19 cellular contexts compared by ENCODE assay signal in genomic region chr2:109455731-109456691, GRCh38.
DNase-seq lines count a peak whose midpoint lies in the region; ATAC-seq and TF ChIP-seq lines count a peak whose summit lies in the region.
"Had no signal": no experiment of that assay in that cellular context is flagged by ENCODE, and none has a peak within 500 bp of the region (broad histone marks: within the 10 kb centered on the region; RNA-seq: fewer than 3 reads in every experiment).

No MANE protein-coding gene starts in this region.

- peak overlapping the region; percentile 91 for H3K27ac Mint-ChIP-seq in osteocyte (ENCODE audit: unreplicated experiment)
- H3K27ac Mint-ChIP-seq in activated CD4-positive, alpha-beta T cell treated with anti-CD3 and anti-CD28 coated beads, Interleukin-2, amount 10 ng/mL, durations not matched to agents 24 days and 14 days: no peak overlapping the region
- H3K27ac Mint-ChIP-seq: CD4-positive, CD25-positive, alpha-beta regulatory T cell; HFFc6 had no signal

- peak; percentile 43 for ATAC-seq in Right ventricle myocardium inferior
- no peak for ATAC-seq in right cardiac atrium
- ATAC-seq in heart right ventricle: peak in 7 of 8 donors; percentile 31 to 73 (median 66)
- no peak for ATAC-seq in upper lobe of right lung
- ATAC-seq in GM21576 (IDR thresholded peaks at IDR 0.05; ENCODE audit: unreplicated experiment): no peak

- DNase-seq in Right ventricle myocardium inferior (ENCODE audit: missing footprints) (no peak), right cardiac atrium (no peak), heart right ventricle (no peak), osteocyte (ENCODE audit: extremely low spot score, unreplicated experiment) (no peak), upper lobe of right lung (peak; percentile 49), COR-L47 (lab: John Stamatoyannopoulos, UW) (no peak)
- DNase-seq in activated CD4-positive, alpha-beta T cell treated with anti-CD3 and anti-CD28 coated beads, Interleukin-2, amount 10 ng/mL, durations not matched to agents 24 days and 14 days: no peak
- DNase-seq: Calu3; CD4-positive, CD25-positive, alpha-beta regulatory T cell; HFFc6; MG63; NCI-H1092 treated with DMSO at 0.1 percent for 48 hours; NCI-H187; NCI-H2171; NCI-H446 treated with DMSO at 0.1 percent for 48 hours; NCI-H748 treated with DMSO at 0.1 percent for 48 hours; SIG-M5 had no signal

- H3K4me3 ChIP-seq in right cardiac atrium (ENCODE audit: low read length) (no peak overlapping the region), heart right ventricle (no peak overlapping the region), upper lobe of right lung (no peak overlapping the region)
- H3K4me3 ChIP-seq: MG63 had no signal

- no peaks in the 10 kb centered on the region for H3K9me3 ChIP-seq in right cardiac atrium (ENCODE audit: control insufficient read depth, low read length)
- no peaks in the 10 kb centered on the region for H3K9me3 ChIP-seq in heart right ventricle
- no peaks in the 10 kb centered on the region for H3K9me3 ChIP-seq in upper lobe of right lung
- H3K9me3 ChIP-seq: MG63 had no signal

- H3K4me1 Mint-ChIP-seq in osteocyte (ENCODE audit: unreplicated experiment): peaks cover 73% of the 10 kb centered on the region
- peaks cover 8% of the 10 kb centered on the region for H3K4me1 Mint-ChIP-seq in activated CD4-positive, alpha-beta T cell treated with anti-CD3 and anti-CD28 coated beads, Interleukin-2, amount 10 ng/mL, durations not matched to agents 24 days and 14 days

- WGBS in right cardiac atrium: 63% methylated on average over 21 of the region's 21 CpGs
- 57 to 66% methylated on average over 21 of the region's 21 CpGs for whole genome bisulfite sequencing in heart right ventricle, 2 donors

- H3K4me1 ChIP-seq in right cardiac atrium (ENCODE audit: control insufficient read depth, insufficient read depth, low read length) (no peaks in the 10 kb centered on the region), heart right ventricle (peaks cover 0 to 17% (median 6%) of the 10 kb centered on the region in 9 donors), upper lobe of right lung (no peaks in the 10 kb centered on the region)

- TF ChIP-seq CTCF in heart right ventricle (IDR thresholded peaks at IDR 0.05) (peak in 3 of 9 donors; percentile 6 to 24 (median 12)), osteocyte (IDR thresholded peaks at IDR 0.05) (no peak), upper lobe of right lung (IDR thresholded peaks at IDR 0.05) (no peak)

- no peaks in the 10 kb centered on the region for H3K27me3 Mint-ChIP-seq in osteocyte (ENCODE audit: unreplicated experiment)
- peaks cover 6% of the 10 kb centered on the region for H3K27me3 Mint-ChIP-seq in activated CD4-positive, alpha-beta T cell treated with anti-CD3 and anti-CD28 coated beads, Interleukin-2, amount 10 ng/mL, durations not matched to agents 24 days and 14 days
- H3K27me3 Mint-ChIP-seq: CD4-positive, CD25-positive, alpha-beta regulatory T cell had no signal

- no peaks in the 10 kb centered on the region for H3K27me3 ChIP-seq in right cardiac atrium (ENCODE audit: control insufficient read depth, insufficient read depth)
- no peaks in the 10 kb centered on the region for H3K27me3 ChIP-seq in heart right ventricle
- H3K27me3 ChIP-seq in upper lobe of right lung: no peaks in the 10 kb centered on the region
- H3K27me3 ChIP-seq: MG63 had no signal

- H3K9me3 Mint-ChIP-seq in osteocyte (ENCODE audit: unreplicated experiment): no peaks in the 10 kb centered on the region
- H3K9me3 Mint-ChIP-seq in activated CD4-positive, alpha-beta T cell treated with anti-CD3 and anti-CD28 coated beads, Interleukin-2, amount 10 ng/mL, durations not matched to agents 24 days and 14 days: no peaks in the 10 kb centered on the region
- H3K9me3 Mint-ChIP-seq: CD4-positive, CD25-positive, alpha-beta regulatory T cell; HFFc6 had no signal

- H3K27ac ChIP-seq in right cardiac atrium (ENCODE audit: low read length) (no peak overlapping the region), heart right ventricle (peak overlapping the region in 5 of 10 donors; percentile 27 to 42 (median 39)), upper lobe of right lung (no peak overlapping the region)
- H3K27ac ChIP-seq: KMS-11 had no signal

- peaks cover 62% of the 10 kb centered on the region for H3K36me3 Mint-ChIP-seq in osteocyte (ENCODE audit: unreplicated experiment)
- H3K36me3 Mint-ChIP-seq in activated CD4-positive, alpha-beta T cell treated with anti-CD3 and anti-CD28 coated beads, Interleukin-2, amount 10 ng/mL, durations not matched to agents 24 days and 14 days (ENCODE audit: low read depth): no peaks in the 10 kb centered on the region

- intact Hi-C loops in Right ventricle myocardium inferior (cut with DNase I) (no loop called here), right cardiac atrium (cut with DNase I) (no loop called here), heart right ventricle (cut with DNase I) (no loop called here), upper lobe of right lung (cut with DNase I) (no loop called here)
- intact Hi-C loops in activated CD4-positive, alpha-beta T cell treated with anti-CD3 and anti-CD28 coated beads, Interleukin-2, amount 10 ng/mL, durations not matched to agents 24 days and 14 days (cut with micrococcal nuclease): no loop called here

- H3K36me3 ChIP-seq in heart right ventricle (peaks cover 0 to 4% (median 0%) of the 10 kb centered on the region in 9 donors), upper lobe of right lung (no peaks in the 10 kb centered on the region)
- H3K36me3 ChIP-seq: MG63 had no signal

- H3K4me3 Mint-ChIP-seq in osteocyte (ENCODE audit: unreplicated experiment): no peak overlapping the region
- H3K4me3 Mint-ChIP-seq in activated CD4-positive, alpha-beta T cell treated with anti-CD3 and anti-CD28 coated beads, Interleukin-2, amount 10 ng/mL, durations not matched to agents 24 days and 14 days: no peak overlapping the region
- H3K4me3 Mint-ChIP-seq: CD4-positive, CD25-positive, alpha-beta regulatory T cell; HFFc6 had no signal

Comparison
In these comparisons a context has a peak if more than half of its experiments do, and no peak if none do; other contexts are left out.
1. ATAC-seq: peak in Right ventricle myocardium inferior (single experiment) and heart right ventricle (7 of 8); none in right cardiac atrium (0 of 2), upper lobe of right lung (single experiment) and GM21576 (single experiment).